Comparison of ENCODE assay signal across 13 cellular contexts in the genomic region with DNA sequence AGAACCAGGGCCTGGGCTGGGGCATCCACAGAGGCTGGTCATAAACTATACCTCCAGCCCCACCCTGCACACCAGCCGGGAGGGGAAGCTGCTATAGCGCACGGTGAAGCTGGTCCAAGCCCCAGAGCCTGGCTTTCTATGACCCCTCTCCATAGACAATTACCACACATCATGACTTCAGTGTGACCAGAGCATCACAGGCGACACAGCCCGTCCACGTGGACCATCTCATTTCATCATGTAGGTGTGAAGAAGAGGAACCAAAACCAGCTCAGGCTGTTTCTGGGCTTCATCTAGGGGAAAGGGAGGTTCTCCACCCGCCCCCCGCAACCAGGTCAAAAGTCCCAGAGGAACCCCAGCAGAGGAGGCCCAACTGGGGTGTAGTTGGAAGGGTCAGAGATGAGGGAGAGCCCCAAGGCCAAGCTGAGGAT. TPM values are rescaled to one million over a fixed set of nuclear protein-coding genes. Genes with fewer than 3 reads are reported as not detected.
DNase-seq lines count a peak whose midpoint lies in the region; ATAC-seq and TF ChIP-seq lines count a peak whose summit lies in the region.
"Had no signal": no experiment of that assay in that cellular context is flagged by ENCODE, and none has a peak within 500 bp of the region (broad histone marks: within the 10 kb centered on the region; RNA-seq: fewer than 3 reads in every experiment).

No MANE protein-coding gene starts in this region.

- TF ChIP-seq CTCF in chondrocyte (IDR thresholded peaks at IDR 0.05) = no peak
- no peak for TF ChIP-seq CTCF in foreskin fibroblast (IDR thresholded peaks at IDR 0.05; ENCODE audit: low read depth, low read length)

- H3K4me3 ChIP-seq in foreskin fibroblast (ENCODE audit: low read depth in 1 of 2, low read length in 2 of 2) = no peak overlapping the region
- H3K4me3 ChIP-seq: colonic mucosa had no signal

- no peaks in the 10 kb centered on the region for H3K36me3 Mint-ChIP-seq in chondrocyte (ENCODE audit: low read depth)
- H3K36me3 Mint-ChIP-seq in stimulated activated memory B cell treated with anti-CD40 and anti-IgM and Interleukin-4, amounts not matched to agents 10 μg/mL and 1 μg/mL and 100 μg/mL, for 72 hours = peaks cover 70% of the 10 kb centered on the region

- H3K9me3 Mint-ChIP-seq in chondrocyte (ENCODE audit: low read depth) = no peaks in the 10 kb centered on the region
- H3K9me3 Mint-ChIP-seq in stimulated activated memory B cell treated with anti-CD40 and anti-IgM and Interleukin-4, amounts not matched to agents 10 μg/mL and 1 μg/mL and 100 μg/mL, for 72 hours = no peaks in the 10 kb centered on the region
- H3K9me3 Mint-ChIP-seq: T-helper 1 cell treated with Interleukin-12 subunit alpha and Interleukin-12 subunit beta and Interleukin-4 antibody, amounts not matched to agents 30 μg/mL and 1 μg/mL, for 36 hours had no signal

- H3K27me3 Mint-ChIP-seq in chondrocyte (ENCODE audit: low read depth) = no peaks in the 10 kb centered on the region
- H3K27me3 Mint-ChIP-seq in stimulated activated memory B cell treated with anti-CD40 and anti-IgM and Interleukin-4, amounts not matched to agents 10 μg/mL and 1 μg/mL and 100 μg/mL, for 72 hours = no peaks in the 10 kb centered on the region

- peaks cover 84% of the 10 kb centered on the region for H3K4me1 Mint-ChIP-seq in chondrocyte (ENCODE audit: low read depth)
- H3K4me1 Mint-ChIP-seq in stimulated activated memory B cell treated with anti-CD40 and anti-IgM and Interleukin-4, amounts not matched to agents 10 μg/mL and 1 μg/mL and 100 μg/mL, for 72 hours = peaks cover 77% of the 10 kb centered on the region

- DNase-seq in chondrocyte (ENCODE audit: low spot score) (no peak), HuH-7.5 (ENCODE audit: low spot score) (no peak), foreskin fibroblast (no peak)
- DNase-seq: colonic mucosa, GDM1, NCI-H2107 had no signal

- H3K27ac Mint-ChIP-seq in chondrocyte (ENCODE audit: unreplicated experiment) = peak overlapping the region; percentile 97
- H3K27ac Mint-ChIP-seq in stimulated activated memory B cell treated with anti-CD40 and anti-IgM and Interleukin-4, amounts not matched to agents 10 μg/mL and 1 μg/mL and 100 μg/mL, for 72 hours = peak overlapping the region; percentile 95
- H3K27ac Mint-ChIP-seq: T-helper 1 cell treated with Interleukin-12 subunit alpha and Interleukin-12 subunit beta and Interleukin-4 antibody, amounts not matched to agents 30 μg/mL and 1 μg/mL, for 36 hours had no signal

- H3K4me3 Mint-ChIP-seq in chondrocyte (ENCODE audit: unreplicated experiment) = peak overlapping the region; percentile 55
- H3K4me3 Mint-ChIP-seq in stimulated activated memory B cell treated with anti-CD40 and anti-IgM and Interleukin-4, amounts not matched to agents 10 μg/mL and 1 μg/mL and 100 μg/mL, for 72 hours = peak overlapping the region; percentile 85
- H3K4me3 Mint-ChIP-seq: T-helper 1 cell treated with Interleukin-12 subunit alpha and Interleukin-12 subunit beta and Interleukin-4 antibody, amounts not matched to agents 30 μg/mL and 1 μg/mL, for 36 hours had no signal

- ATAC-seq in GM18868 (IDR thresholded peaks at IDR 0.05; ENCODE audit: unreplicated experiment) (peak; percentile 42), HG03571 (IDR thresholded peaks at IDR 0.05; ENCODE audit: unreplicated experiment) (peak; percentile 41), HG03196 (IDR thresholded peaks at IDR 0.05; ENCODE audit: unreplicated experiment) (no peak), GM21576 (IDR thresholded peaks at IDR 0.05; ENCODE audit: unreplicated experiment) (no peak)
- ATAC-seq in stimulated activated memory B cell treated with anti-CD40 and anti-IgM and Interleukin-4, amounts not matched to agents 10 μg/mL and 1 μg/mL and 100 μg/mL, for 72 hours = peak; percentile 81

RNA-seq across cellular contexts. Expression of a gene that starts 3.0 kb away (rescaled TPM):
- total RNA-seq in chondrocyte = 0.07 to 0.27 TPM in 2 of 3 replicates, not detected in the other
- total RNA-seq: tibial nerve had no signal

RNA-seq across cellular contexts. Expression of a gene that starts 39.0 kb away (rescaled TPM):
- total RNA-seq in chondrocyte = 131 to 145 TPM (median 138 TPM) in 3 replicates

Comparison
In these comparisons a context has a peak if more than half of its experiments do, and no peak if none do; other contexts are left out.
1. ATAC-seq: peak in GM18868 (single experiment), HG03571 (single experiment) and stimulated activated memory B cell treated with anti-CD40 and anti-IgM and Interleukin-4, amounts not matched to agents 10 μg/mL and 1 μg/mL and 100 μg/mL, for 72 hours (single experiment); none in HG03196 (single experiment) and GM21576 (single experiment).